ENCODE assay signal across 8 cellular contexts in the genomic region with DNA sequence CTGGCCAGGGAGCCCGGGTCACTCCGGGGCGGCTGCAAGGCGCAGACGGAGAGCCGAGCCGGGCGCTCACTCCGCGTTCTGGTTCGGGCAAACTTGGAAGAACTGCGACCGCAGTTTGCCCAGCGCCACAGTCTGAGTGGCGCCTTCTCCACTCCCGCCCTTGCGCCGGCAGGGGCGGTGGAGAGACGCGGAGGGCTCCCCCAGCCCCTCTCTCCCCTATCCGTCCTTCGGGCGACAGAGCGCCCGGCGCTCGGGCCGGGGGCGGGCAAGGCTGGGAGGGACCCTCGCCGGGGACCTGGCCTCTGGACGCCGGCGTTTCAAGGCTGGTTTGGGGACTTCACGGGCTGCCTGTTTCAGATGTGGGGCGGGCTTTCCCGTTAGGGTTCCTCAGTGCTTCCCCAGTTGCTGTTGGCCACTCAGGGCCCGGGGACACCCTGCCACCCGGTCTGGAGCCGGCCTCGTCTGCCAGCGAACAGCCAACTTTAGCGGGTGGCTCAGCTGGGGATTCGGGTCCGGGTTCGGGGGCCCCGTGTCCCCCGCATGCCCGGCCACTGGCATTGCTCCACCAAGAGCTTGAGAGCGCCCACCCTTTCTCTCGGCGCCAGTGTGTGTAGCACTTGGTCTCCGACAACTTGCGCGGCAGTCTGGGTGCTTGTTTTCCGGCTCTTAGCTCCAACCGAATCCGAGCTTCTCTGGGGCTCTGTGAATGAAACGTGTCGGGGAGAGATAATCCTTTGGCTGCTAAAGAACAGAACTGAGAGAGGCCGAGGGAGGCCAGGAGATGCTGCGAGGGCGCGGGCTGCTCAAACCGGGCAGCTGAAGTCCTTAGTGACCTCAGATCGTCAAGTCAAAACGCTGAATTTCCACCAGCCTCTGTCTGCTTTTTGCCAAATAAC. TPM values are rescaled to one million over a fixed set of nuclear protein-coding genes. Genes with fewer than 3 reads are reported as not detected.
A peak's percentile ranks its signal among the peaks of the same experiment; 100 is the strongest.
DNase-seq lines count a peak whose midpoint lies in the region; ATAC-seq and TF ChIP-seq lines count a peak whose summit lies in the region.

No MANE protein-coding gene starts in this region.

- peaks cover 16% of the 10 kb centered on the region for H3K27me3 ChIP-seq in adrenal gland

- H3K9me3 ChIP-seq in ES-I3 (ENCODE audit: control insufficient read depth, insufficient read depth, low read length) = no peaks in the 10 kb centered on the region
- H3K9me3 ChIP-seq in adrenal gland (replicated peaks in 1 of 3) = no peaks in the 10 kb centered on the region

- H3K9ac ChIP-seq in ES-I3 (ENCODE audit: low read depth, low read length) = peak overlapping the region; percentile 93

- TF ChIP-seq CTCF in adrenal gland (IDR thresholded peaks at IDR 0.05) = peak in 3 of 6 experiments; percentile 1 to 21 (median 15)

- H3K36me3 ChIP-seq in ES-I3 (ENCODE audit: insufficient read depth, low read length) = no peaks in the 10 kb centered on the region
- H3K36me3 ChIP-seq in adrenal gland (replicated peaks in 1 of 2) = no peaks in the 10 kb centered on the region

- ATAC-seq in HG02938 (IDR thresholded peaks at IDR 0.05; ENCODE audit: unreplicated experiment) (no peak), GM21619 (IDR thresholded peaks at IDR 0.05; ENCODE audit: unreplicated experiment) (no peak), GM18511 (IDR thresholded peaks at IDR 0.05; ENCODE audit: unreplicated experiment) (no peak)

- H3K4me1 ChIP-seq in ES-I3 (ENCODE audit: insufficient read depth, low read length) (peaks cover 23% of the 10 kb centered on the region), adrenal gland (replicated peaks in 1 of 2) (peaks cover 7 to 22% of the 10 kb centered on the region in 2 donors)

- intact Hi-C loops in adrenal gland (cut with DNase I) = no loop called here

- 0 to 1% (median 0%) methylated on average over 12 to 68 of the region's 68 CpGs for WGBS in adrenal gland, 4 donors

- DNase-seq in NCI-H187 (lab: John Stamatoyannopoulos, UW) (peak; percentile 87 to 96), adrenal gland (peak; percentile 7 to 56 (median 37)), hepatic stellate cell (ENCODE audit: low spot score) (peak; percentile 73), putamen (ENCODE audit: low spot score) (peak; percentile 60)

- H3K4me3 ChIP-seq in adrenal gland = peak overlapping the region in 2 of 4 donors; percentile 19 to 59

- TF ChIP-seq POLR2A in adrenal gland (IDR thresholded peaks at IDR 0.05) = no peak

- peak overlapping the region in 2 of 5 donors; percentile 65 to 67 for H3K27ac ChIP-seq in adrenal gland

RNA-seq across cellular contexts. Expression of gene GPC6, which starts 1.5 kb away (rescaled TPM):
- total RNA-seq in adrenal gland = 1 to 10 TPM in 7 of 8 donors, under 1 TPM in 1; 0.61 to 4.8 (median 2.6) TPM
- polyA plus RNA-seq in adrenal gland = 1 to 10 TPM in 1 of 3 donors, under 1 TPM in 2; 0.37 to 2.6 (median 0.40) TPM

Comparison
In these comparisons a context has a peak if more than half of its experiments do, and no peak if none do; other contexts are left out.
1. DNase-seq: peak in every context shown above with its lines; median percentile 92 in NCI-H187; 73 in hepatic stellate cell; 60 in putamen; 37 in adrenal gland.